Comparison of ENCODE assay signal across 8 cellular contexts in genomic region chr19:48290923-48291700, GRCh38. TPM values are rescaled to one million over a fixed set of nuclear protein-coding genes. Genes with fewer than 3 reads are reported as not detected.
DNase-seq lines count a peak whose midpoint lies in the region; ATAC-seq, FAIRE-seq and TF ChIP-seq lines count a peak whose summit lies in the region.

No MANE protein-coding gene starts in this region.

- no peak for TF ChIP-seq EP300 in H1 (IDR thresholded peaks at IDR 0.05; ENCODE audit: borderline replicate concordance in 1 of 2, low read depth in 2 of 2, low read length in 2 of 2)

- no peaks in the 10 kb centered on the region for H3K79me2 ChIP-seq in H1 (ENCODE audit: control insufficient read depth in 1 of 2, insufficient read depth in 2 of 2, low read length in 2 of 2)

- peaks cover 6 to 15% (median 13%) of the 10 kb centered on the region in 4 experiments; a peak in 7 of 8 replicates for H3K36me3 ChIP-seq in H1 (ENCODE audit: control insufficient read depth in 2 of 4, insufficient read depth in 4 of 4, low read length in 3 of 4)

- H3K9ac ChIP-seq in H1 (replicated peaks in 1 of 4; ENCODE audit: extremely low read depth in 1 of 4, low read depth in 3 of 4, low read length in 3 of 4), result peak overlapping the region in 2 of 4 experiments; percentile 6 to 13; a peak in 2 of 7 replicates

- peak overlapping the region; percentile 94 for H4K91ac ChIP-seq in H1 (replicated peaks; ENCODE audit: insufficient read length, low read length)

- peak; percentile 75 to 82 for TF ChIP-seq RAD21 in H1 (IDR thresholded peaks at IDR 0.05 in 1 of 2, conservative IDR thresholded peaks at IDR 0.05 in 1 of 2; ENCODE audit: low read depth in 2 of 2, low read length in 2 of 2)

- H3K56ac ChIP-seq in H1 (replicated peaks; ENCODE audit: insufficient read length, low read depth, low read length), result peak overlapping the region; percentile 98

- H4K8ac ChIP-seq in H1 (ENCODE audit: extremely low read depth, insufficient read depth, low read length), result peak overlapping the region; percentile 87; the same call in 1 of the 2 replicates

- no peak overlapping the region for H2AFZ ChIP-seq in H1 (ENCODE audit: low read length)

- 6% methylated on average over 46 of the region's 46 CpGs; no CpG with 5 or more reads in 1 of the 2 experiments for WGBS in H1 (ENCODE audit: extremely low coverage in 1 of 2, insufficient coverage in 1 of 2, insufficient read length in 1 of 2, insufficient replicate concordance in 2 of 2, low coverage in 1 of 2, low lambda C conversion rate in 2 of 2, missing lambda C conversion rate in 1 of 2), 2 experiments

- H3K23me2 ChIP-seq in H1 (ENCODE audit: low read depth, low read length), result peaks cover 6% of the 10 kb centered on the region; the same call in 1 of the 2 replicates

- H2BK15ac ChIP-seq in H1 (ENCODE audit: low read length), result peak overlapping the region; percentile 6

- H2AK5ac ChIP-seq in H1 (ENCODE audit: low read depth, low read length), result no peak overlapping the region; the same call in 1 of the 2 replicates

- H3K4me1 ChIP-seq in H1 (replicated peaks in 1 of 4; ENCODE audit: control insufficient read depth in 3 of 4, insufficient read depth in 4 of 4, low read length in 3 of 4), result peaks cover 0 to 12% (median 4%) of the 10 kb centered on the region in 4 experiments; a peak in 5 of 7 replicates

- TF ChIP-seq POLR2A in H54 (IDR thresholded peaks at IDR 0.05; ENCODE audit: low read depth, low read length), result no peak
- TF ChIP-seq POLR2A in H1 (IDR thresholded peaks at IDR 0.05; ENCODE audit: control extremely low read depth in 1 of 2, low read depth in 2 of 2, low read length in 2 of 2), result peak in 1 of 2 experiments; percentile 44; a peak in 1 of 3 replicates

- H3K27ac ChIP-seq in H1 (ENCODE audit: low read depth, low read length), result peak overlapping the region; percentile 33; the same call in 1 of the 2 replicates

- DNase-seq in AG09309 (ENCODE audit: low read depth) (no peak), H54 (ENCODE audit: insufficient read length, low spot score) (peak; percentile 53), NCI-H748 treated with DMSO at 0.1 percent for 48 hours (lab: John Stamatoyannopoulos, UW) (peak; percentile 45), H1 (ENCODE audit: low read depth in 1 of 2, low spot score in 2 of 2) (peak; percentile 81 to 95), medulla oblongata (ENCODE audit: extremely low spot score) (peak; percentile 78)
- peak; percentile 16 to 25 for DNase-seq in activated CD8-positive, alpha-beta memory T cell treated with anti-CD3 and anti-CD28 coated beads for 4 hours (ENCODE audit: low read depth in 2 of 2)
- peak; percentile 27 to 59 (median 39) for DNase-seq in stimulated activated CD4-positive, alpha-beta T cell treated with anti-CD3 and anti-CD28 coated beads, TNF-alpha, amount 100 ng/mL, for 4 hours (ENCODE audit: low read depth in 3 of 3)

- no peak overlapping the region for H3K14ac ChIP-seq in H1 (ENCODE audit: insufficient read length)

- peak overlapping the region; percentile 71; the same call in 1 of the 2 replicates for H2BK12ac ChIP-seq in H1 (ENCODE audit: low read depth, low read length)

- peak overlapping the region; percentile 95; the same call in 1 of the 2 replicates for H2BK5ac ChIP-seq in H1 (ENCODE audit: low read depth, low read length)

- TF ChIP-seq CTCF in AG09309 (IDR thresholded peaks at IDR 0.05; ENCODE audit: control insufficient read depth, insufficient read depth, low read depth, low read length, missing control alignments), result peak; percentile 98
- TF ChIP-seq CTCF in H1 (IDR thresholded peaks at IDR 0.05; ENCODE audit: control extremely low read depth in 1 of 3, insufficient read depth in 1 of 3, low read depth in 1 of 3, low read length in 3 of 3), result peak; percentile 93 to 98 (median 95)

- no peaks in the 10 kb centered on the region for H3K27me3 ChIP-seq in H1 (replicated peaks in 1 of 4; ENCODE audit: control insufficient read depth in 3 of 4, extremely low read depth in 1 of 4, insufficient read depth in 3 of 4, low read length in 3 of 4)

- H4K20me1 ChIP-seq in H1 (replicated peaks in 1 of 2; ENCODE audit: control insufficient read depth in 1 of 2, insufficient read depth in 2 of 2, low read length in 2 of 2), result no peaks in the 10 kb centered on the region

- FAIRE-seq in H54 (lab: Jason Lieb, UNC), result no peak
- FAIRE-seq in H1 (lab: Jason Lieb, UNC), result peak; percentile 24

- peak overlapping the region; percentile 96 for H3K4ac ChIP-seq in H1 (replicated peaks; ENCODE audit: insufficient read length, low read depth, low read length)

- H3K9me3 ChIP-seq in H1 (ENCODE audit: insufficient read depth in 2 of 2, low read depth in 1 of 2, low read length in 1 of 2), result peaks cover 0 to 3% of the 10 kb centered on the region in 2 experiments; a peak in 1 of 4 replicates

- H3K18ac ChIP-seq in H1 (ENCODE audit: extremely low read depth, low read length), result peak overlapping the region; percentile 11

- no peaks in the 10 kb centered on the region for H3K79me1 ChIP-seq in H1 (ENCODE audit: low read depth, low read length)

- peak overlapping the region; percentile 69 to 71 for H3K4me2 ChIP-seq in H1 (ENCODE audit: insufficient read depth in 1 of 2, low read depth in 2 of 2, low read length in 2 of 2)

- peak overlapping the region; percentile 92 for H4K5ac ChIP-seq in H1 (ENCODE audit: insufficient read length, low read depth, low read length)

- POLR2A ChIA-PET in H1 (lab: Charles Lee; ENCODE audit: partially characterized antibody), result interaction anchor here (0.7 to 2.9 kb wide), 9 partner anchors 11 to 120 kb away, joined by 3 to 35 read pairs (median 3); partner anchors contain the start of gene ZNF114

- CTCF ChIA-PET in H1 (lab: Charles Lee; ENCODE audit: partially characterized antibody), result interaction anchor here (0.7 to 12.4 kb wide), 13 partner anchors 12 to 200 kb away, joined by 3 to 212 read pairs (median 4); partner anchors contain the start of gene ZNF114

- peak overlapping the region; percentile 80; the same call in 1 of the 2 replicates for H2BK20ac ChIP-seq in H1 (ENCODE audit: low read length)

- peak overlapping the region; percentile 97 for H2BK120ac ChIP-seq in H1 (replicated peaks; ENCODE audit: low read depth, low read length)

- no peak overlapping the region for H3K23ac ChIP-seq in H1 (ENCODE audit: insufficient read length)

- H3K4me3 ChIP-seq in AG09309 (ENCODE audit: control insufficient read depth, low read depth, low read length), result peak overlapping the region; percentile 41
- H3K4me3 ChIP-seq in H1 (ENCODE audit: extremely low read depth in 1 of 4, insufficient read depth in 2 of 4, low read depth in 3 of 4, low read length in 4 of 4), result peak overlapping the region; percentile 28 to 61 (median 51); a peak in 7 of 8 replicates

- no peak for ATAC-seq in GM21526 (IDR thresholded peaks at IDR 0.05; ENCODE audit: low FRiP score, unreplicated experiment)

TF ChIP-seq in H1, 55 proteins besides CTCF, POLR2A, EP300 and RAD21 (continues in another document):
- TF ChIP-seq SP4 (IDR thresholded peaks at IDR 0.05; ENCODE audit: low read length), result peak; percentile 35; the same call in 1 of the 2 replicates
- peak; percentile 37 for TF ChIP-seq SIRT6 (IDR thresholded peaks at IDR 0.05; ENCODE audit: low read length)
- TF ChIP-seq JUN (IDR thresholded peaks at IDR 0.05; ENCODE audit: low read depth, low read length), result no peak
- TF ChIP-seq SIN3A (conservative IDR thresholded peaks at IDR 0.05 in 1 of 2, IDR thresholded peaks at IDR 0.05 in 1 of 2; ENCODE audit: low read depth in 1 of 2, low read length in 2 of 2), result peak in 1 of 2 experiments; percentile 48; a peak in 2 of 4 replicates
- no peak for TF ChIP-seq ATF3 (IDR thresholded peaks at IDR 0.05; ENCODE audit: insufficient read depth, low read depth, low read length)
- no peak for TF ChIP-seq NANOG (IDR thresholded peaks at IDR 0.05; ENCODE audit: insufficient read depth, low read depth, low read length, poor library complexity, severe bottlenecking)

RNA-seq across cellular contexts. Expression of gene ZNF114, which starts 21.2 kb away (rescaled TPM):
- total RNA-seq in H1 (2021; fragmentation: NEBNext Ultra II Directional; extraction: Animal tissue kit (Norgen Biotek cat#: 25700)), result 19.2 TPM in 2 replicates
- polyA plus RNA-seq in H1 (2011; rRNA removed), result 7.3 and 8.2 TPM in 2 replicates
- 10.9 TPM for polyA plus RNA-seq in H1 (2011; cell fraction: cytosol; rRNA removed)
- polyA plus RNA-seq in H1 (2011; cell fraction: nucleus; rRNA removed), result 6.3 TPM
- polyA plus RNA-seq in H1 (2012, experiment 1 of 2), result 11.3 to 13.8 TPM (median 12.5 TPM) in 4 replicates
- 4.0 TPM for polyA plus RNA-seq in H1 (2012, experiment 2 of 2)
- 7.8 TPM for polyA plus RNA-seq in H1 (2013, experiment 1 of 2)
- polyA plus RNA-seq in H1 (2013, experiment 2 of 2), result 7.2 TPM
- polyA minus RNA-seq in H1 (2011; rRNA and poly(A)+ RNA removed), result 15.8 and 16.2 TPM in 2 replicates
- 21.1 TPM for polyA minus RNA-seq in H1 (2011; cell fraction: cytosol; rRNA and poly(A)+ RNA removed)
- 25.6 TPM for polyA minus RNA-seq in H1 (2011; cell fraction: nucleus; rRNA and poly(A)+ RNA removed)

RNA-seq across cellular contexts. Expression of gene EMP3, which starts 34.2 kb away (rescaled TPM):
- total RNA-seq in H1 (2021; fragmentation: NEBNext Ultra II Directional; extraction: Animal tissue kit (Norgen Biotek cat#: 25700)), result 18.4 and 20.9 TPM in 2 replicates
- 65.9 and 87.8 TPM in 2 replicates for polyA plus RNA-seq in H1 (2011; rRNA removed)
- polyA plus RNA-seq in H1 (2011; cell fraction: cytosol; rRNA removed), result 37.7 TPM
- polyA plus RNA-seq in H1 (2011; cell fraction: nucleus; rRNA removed), result 31.1 TPM
- polyA plus RNA-seq in H1 (2012, experiment 1 of 2), result 25.5 to 38.5 TPM (median 37.6 TPM) in 4 replicates
- 38.7 TPM for polyA plus RNA-seq in H1 (2012, experiment 2 of 2)
- polyA plus RNA-seq in H1 (2013, experiment 1 of 2), result 44.8 TPM
- polyA plus RNA-seq in H1 (2013, experiment 2 of 2), result 54.5 TPM
- 23.6 and 26.4 TPM in 2 replicates for polyA minus RNA-seq in H1 (2011; rRNA and poly(A)+ RNA removed)
- polyA minus RNA-seq in H1 (2011; cell fraction: cytosol; rRNA and poly(A)+ RNA removed), result 12.1 TPM
- 15.2 TPM for polyA minus RNA-seq in H1 (2011; cell fraction: nucleus; rRNA and poly(A)+ RNA removed)

RNA-seq across cellular contexts. Expression of gene CARD8, which starts 35.4 kb away (rescaled TPM):
- total RNA-seq in H1 (2021; fragmentation: NEBNext Ultra II Directional; extraction: Animal tissue kit (Norgen Biotek cat#: 25700)), result 24.4 and 26.2 TPM in 2 replicates
- polyA plus RNA-seq in H1 (2011; rRNA removed), result 8.9 and 11.7 TPM in 2 replicates
- 14.9 TPM for polyA plus RNA-seq in H1 (2011; cell fraction: cytosol; rRNA removed)
- 30.3 TPM for polyA plus RNA-seq in H1 (2011; cell fraction: nucleus; rRNA removed)
- 17.1 to 23.6 TPM (median 19.8 TPM) in 4 replicates for polyA plus RNA-seq in H1 (2012, experiment 1 of 2)
- polyA plus RNA-seq in H1 (2012, experiment 2 of 2), result 4.2 TPM
- 18.2 TPM for polyA plus RNA-seq in H1 (2013, experiment 1 of 2)
- 17.6 TPM for polyA plus RNA-seq in H1 (2013, experiment 2 of 2)
- polyA minus RNA-seq in H1 (2011; rRNA and poly(A)+ RNA removed), result 15.2 and 15.4 TPM in 2 replicates
- 8.4 TPM for polyA minus RNA-seq in H1 (2011; cell fraction: cytosol; rRNA and poly(A)+ RNA removed)
- 35.4 TPM for polyA minus RNA-seq in H1 (2011; cell fraction: nucleus; rRNA and poly(A)+ RNA removed)
